In the genomic region with DNA sequence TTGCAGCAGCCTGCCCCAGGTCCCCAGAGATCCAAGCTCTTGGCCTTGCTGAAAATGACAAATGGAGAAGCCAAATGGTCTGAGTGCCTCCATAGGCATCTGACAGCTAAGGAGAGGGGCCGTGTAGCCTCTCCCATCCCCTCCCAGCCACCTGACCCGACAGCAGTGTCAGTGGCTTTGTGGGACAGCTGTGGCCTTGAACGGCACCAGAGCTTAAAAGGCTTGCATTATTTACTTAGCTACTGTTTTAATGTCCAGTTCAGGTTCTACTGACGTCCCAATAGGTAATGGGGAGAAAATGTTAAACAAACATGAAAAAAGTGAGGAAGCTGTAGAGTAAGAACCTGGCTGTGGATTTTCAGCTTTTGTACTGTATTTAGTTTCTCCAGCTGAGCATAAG, we compare ENCODE assay signal across 25 cellular contexts. TPM values are rescaled to one million over a fixed set of nuclear protein-coding genes. Genes with fewer than 3 reads are reported as not detected.
A peak's percentile ranks its signal among the peaks of the same experiment; 100 is the strongest.
DNase-seq lines count a peak whose midpoint lies in the region; ATAC-seq, FAIRE-seq and TF ChIP-seq lines count a peak whose summit lies in the region.
"Had no signal": no experiment of that assay in that cellular context is flagged by ENCODE, and none has a peak within 500 bp of the region (broad histone marks: within the 10 kb centered on the region; RNA-seq: fewer than 3 reads in every experiment).

No MANE protein-coding gene starts in this region.

- no peaks in the 10 kb centered on the region for H3K79me2 ChIP-seq in HepG2 (ENCODE audit: insufficient read depth, low read length)

- ATAC-seq in HepG2 (peak; percentile 86), right lobe of liver (no peak), pancreas (peak in 3 of 4 donors; percentile 71 to 76 (median 75)), HG03196 (IDR thresholded peaks at IDR 0.05; ENCODE audit: unreplicated experiment) (no peak)
- ATAC-seq: Right ventricle myocardium inferior, SK-N-SH treated with all-trans-retinoic acid at 6 μM for 48 hours had no signal

- CTCF ChIA-PET in HepG2 (lab: Yijun Ruan, JAX; ENCODE audit: low intra/inter-chr PET ratio, low total read pairs), result interaction anchor here (1.0 kb wide), 1 partner anchor 21 kb away, joined by 3 read pairs; no protein-coding TSS in a partner anchor

- H3K4me2 ChIP-seq in HepG2 (ENCODE audit: low read depth, low read length), result peak overlapping the region; percentile 37
- H3K4me2 ChIP-seq: PC-9 had no signal

- peaks cover 36% of the 10 kb centered on the region for H3K4me1 ChIP-seq in HepG2 (ENCODE audit: insufficient read depth, low read length)
- no peaks in the 10 kb centered on the region for H3K4me1 ChIP-seq in right lobe of liver
- no peaks in the 10 kb centered on the region for H3K4me1 ChIP-seq in pancreas
- H3K4me1 ChIP-seq: SJCRH30 had no signal

- peak; percentile 80 for DNase-seq in HepG2 (ENCODE audit: low spot score)
- DNase-seq in right lobe of liver, result no peak
- peak; percentile 9 for DNase-seq in left kidney (ENCODE audit: low read depth, low spot score)
- DNase-seq in pancreas, result no peak
- DNase-seq in NCI-H526 treated with DMSO at 0.1 percent for 48 hours (lab: John Stamatoyannopoulos, UW), result no peak
- DNase-seq in KG1 (lab: John Stamatoyannopoulos, UW), result no peak
- DNase-seq: CD4-positive, alpha-beta T cell; COR-L47; DMS53; HCEC 1CT; NCI-H1092; NCI-H1417 treated with DMSO at 0.1 percent for 48 hours; NCI-H1694 treated with DMSO at 0.1 percent for 48 hours; NCI-H2081 treated with DMSO at 0.1 percent for 48 hours; NCI-H2171 treated with DMSO at 0.1 percent for 48 hours; NCI-H345; NCI-H510A treated with DMSO at 0.1 percent for 48 hours; NCI-H748 treated with DMSO at 0.1 percent for 48 hours; NK-92 treated with Interleukin-12 subunit alpha and Interleukin-12 subunit beta, amount 100 ng/mL, for 24 hours; PC-9; SJCRH30 had no signal

- H3K9ac ChIP-seq in HepG2 (ENCODE audit: insufficient read depth, low read depth, low read length), result no peak overlapping the region

- 0% methylated on average over 4 of the region's 4 CpGs for WGBS in HepG2 (ENCODE audit: low lambda C conversion rate)
- WGBS in right lobe of liver (ENCODE audit: insufficient coverage, low coverage, low lambda C conversion rate, missing lambda C conversion rate), result 26% methylated on average over 4 of the region's 4 CpGs
- 15 to 18% methylated on average over 4 of the region's 4 CpGs for WGBS in pancreas, 2 donors

- H3K9me3 ChIP-seq in HepG2 (ENCODE audit: low read length), result no peaks in the 10 kb centered on the region
- H3K9me3 ChIP-seq in right lobe of liver, result no peaks in the 10 kb centered on the region
- H3K9me3 ChIP-seq in pancreas, result no peaks in the 10 kb centered on the region
- H3K9me3 ChIP-seq: SJCRH30 had no signal

- BruUV-seq in HepG2 (replicated peaks; lab: Mats Ljungman, UMichigan), result no TSS peak

- peak; percentile 66 for FAIRE-seq in HepG2 (lab: Jason Lieb, UNC)
- FAIRE-seq in pancreas (lab: Jason Lieb, UNC), result no peak
- FAIRE-seq: H1 had no signal

- no peaks in the 10 kb centered on the region for H3K36me3 ChIP-seq in HepG2 (replicated peaks in 1 of 2; ENCODE audit: control insufficient read depth in 1 of 2, insufficient read depth in 2 of 2, low read length in 2 of 2)
- no peaks in the 10 kb centered on the region for H3K36me3 ChIP-seq in right lobe of liver
- no peaks in the 10 kb centered on the region for H3K36me3 ChIP-seq in pancreas
- H3K36me3 ChIP-seq: SJCRH30 had no signal

- POLR2A ChIA-PET in HepG2 (lab: Yijun Ruan, JAX), result no interaction called here

- H2AFZ ChIP-seq in HepG2 (ENCODE audit: low read length), result no peak overlapping the region
- H2AFZ ChIP-seq: PC-9 had no signal

- H3K27ac ChIP-seq in HepG2 (ENCODE audit: extremely low read length, insufficient read depth, low read length) (no peak overlapping the region), right lobe of liver (no peak overlapping the region), pancreas (no peak overlapping the region)
- H3K27ac ChIP-seq: PC-9, SJCRH30 had no signal

- TF ChIP-seq CTCF in HepG2 (CRISPR knock-in tag; IDR thresholded peaks at IDR 0.05), result no peak
- TF ChIP-seq CTCF in right lobe of liver (IDR thresholded peaks at IDR 0.05), result no peak
- TF ChIP-seq CTCF in pancreas (IDR thresholded peaks at IDR 0.05), result no peak

- no peaks in the 10 kb centered on the region for H4K20me1 ChIP-seq in HepG2 (ENCODE audit: insufficient read depth, low read length)

- TF ChIP-seq RAD21 in HepG2 (CRISPR knock-in tag; IDR thresholded peaks at IDR 0.05), result no peak

- intact Hi-C loops in HepG2 (cut with micrococcal nuclease; ENCODE audit: unreplicated experiment), result loop anchor here (5.0 kb wide), 1 partner anchor 234 kb away; no protein-coding TSS in a partner anchor
- intact Hi-C loops in right lobe of liver (cut with DNase I), result no loop called here
- intact Hi-C loops in pancreas (cut with DNase I), result no loop called here

- TF ChIP-seq POLR2A in HepG2 (IDR thresholded peaks at IDR 0.05; ENCODE audit: insufficient read depth in 1 of 2, low read depth in 2 of 2, low read length in 2 of 2), result no peak
- no peak for TF ChIP-seq POLR2A in right lobe of liver (IDR thresholded peaks at IDR 0.05)

- peaks cover 0 to 7% of the 10 kb centered on the region in 2 experiments; a peak in 2 of 5 replicates for H3K27me3 ChIP-seq in HepG2 (ENCODE audit: control insufficient read depth in 1 of 2, insufficient read depth in 2 of 2, low read length in 2 of 2)
- no peaks in the 10 kb centered on the region for H3K27me3 ChIP-seq in right lobe of liver
- H3K27me3 ChIP-seq in pancreas, result no peaks in the 10 kb centered on the region

- in situ Hi-C loops in HepG2 (cut with HindIII; ENCODE audit: extremely low pct_ligation_motif_present, low pct_unique_long_range_greater_than_20kb), result no loop called here

- peak in 1 of 2 experiments; percentile 51; a peak in 2 of 4 replicates for TF ChIP-seq EP300 in HepG2 (IDR thresholded peaks at IDR 0.05; ENCODE audit: low read depth in 2 of 2, low read length in 2 of 2)
- no peak for TF ChIP-seq EP300 in HepG2 (CRISPR knock-in tag; IDR thresholded peaks at IDR 0.05; ENCODE audit: borderline replicate concordance)

- H3K4me3 ChIP-seq in HepG2 (replicated peaks in 1 of 3; ENCODE audit: insufficient read depth in 1 of 3, low read depth in 2 of 3, low read length in 3 of 3), result peak overlapping the region in 1 of 3 experiments; percentile 11; a peak in 2 of 6 replicates
- no peak overlapping the region for H3K4me3 ChIP-seq in right lobe of liver
- H3K4me3 ChIP-seq in pancreas, result no peak overlapping the region
- H3K4me3 ChIP-seq: PC-9, SJCRH30 had no signal

TF ChIP-seq in HepG2, 621 proteins besides CTCF, POLR2A, EP300 and RAD21 (continues in another document):
- TF ChIP-seq SOX5 (CRISPR knock-in tag; IDR thresholded peaks at IDR 0.05; ENCODE audit: borderline replicate concordance) (peak; percentile 82), ZNF136 (CRISPR knock-in tag; IDR thresholded peaks at IDR 0.05; ENCODE audit: low read depth) (no peak), ZNF180 (CRISPR knock-in tag; IDR thresholded peaks at IDR 0.05; ENCODE audit: borderline replicate concordance, low read depth) (no peak), PHF21A (CRISPR knock-in tag; IDR thresholded peaks at IDR 0.05) (peak; percentile 50), ZNF788 (CRISPR knock-in tag; IDR thresholded peaks at IDR 0.05; ENCODE audit: borderline replicate concordance) (no peak), PHF5A (CRISPR knock-in tag; IDR thresholded peaks at IDR 0.05; ENCODE audit: low read depth, unreplicated experiment) (no peak), ZNF598 (CRISPR knock-in tag; IDR thresholded peaks at IDR 0.05; ENCODE audit: borderline replicate concordance) (no peak), KLF9 (CRISPR knock-in tag; IDR thresholded peaks at IDR 0.05; ENCODE audit: low read depth) (no peak), CAMTA2 (CRISPR knock-in tag; IDR thresholded peaks at IDR 0.05; ENCODE audit: borderline replicate concordance) (no peak)
- TF ChIP-seq, protein P1, sequence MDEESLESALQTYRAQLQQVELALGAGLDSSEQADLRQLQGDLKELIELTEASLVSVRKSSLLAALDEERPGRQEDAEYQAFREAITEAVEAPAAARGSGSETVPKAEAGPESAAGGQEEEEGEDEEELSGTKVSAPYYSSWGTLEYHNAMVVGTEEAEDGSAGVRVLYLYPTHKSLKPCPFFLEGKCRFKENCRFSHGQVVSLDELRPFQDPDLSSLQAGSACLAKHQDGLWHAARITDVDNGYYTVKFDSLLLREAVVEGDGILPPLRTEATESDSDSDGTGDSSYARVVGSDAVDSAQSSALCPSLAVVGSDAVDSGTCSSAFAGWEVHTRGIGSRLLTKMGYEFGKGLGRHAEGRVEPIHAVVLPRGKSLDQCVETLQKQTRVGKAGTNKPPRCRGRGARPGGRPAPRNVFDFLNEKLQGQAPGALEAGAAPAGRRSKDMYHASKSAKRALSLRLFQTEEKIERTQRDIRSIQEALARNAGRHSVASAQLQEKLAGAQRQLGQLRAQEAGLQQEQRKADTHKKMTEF (CRISPR knock-in tag; IDR thresholded peaks at IDR 0.05), result 0 out of 2 replicates have a peak, but pooled peaks have one; percentile 31

RNA-seq across cellular contexts. Expression of a gene that starts 49.9 kb away (rescaled TPM):
- 4.3 and 24.2 TPM in 2 replicates for total RNA-seq in HepG2 (2016; rRNA removed; fragmentation: Illumina TruSeq; extraction: Trizol)
- 2.5 and 3.0 TPM in 2 replicates for total RNA-seq in HepG2 (2016; cell fraction: cytosol; rRNA removed; fragmentation: Illumina TruSeq; extraction: Trizol; ENCODE audit: low read depth)
- 3.4 and 28.3 TPM in 2 replicates for total RNA-seq in HepG2 (2016; cell fraction: insoluble cytoplasmic fraction; rRNA removed; fragmentation: Illumina TruSeq; extraction: Trizol)
- total RNA-seq in HepG2 (2016; cell fraction: membrane; rRNA removed; fragmentation: Illumina TruSeq; extraction: Trizol), result 2.8 and 4.2 TPM in 2 replicates
- total RNA-seq in HepG2 (2016; cell fraction: nucleus; rRNA removed; fragmentation: Illumina TruSeq; extraction: Trizol), result 64.4 and 68.6 TPM in 2 replicates
- 15.9 and 26.2 TPM in 2 replicates for polyA plus RNA-seq in HepG2 (2011; rRNA removed)
- 8.8 and 9.0 TPM in 2 replicates for polyA plus RNA-seq in HepG2 (2011; cell fraction: cytosol; rRNA removed)
- polyA plus RNA-seq in HepG2 (2011; cell fraction: nucleus; rRNA removed), result 83.8 and 92.0 TPM in 2 replicates
- 4.3 and 4.8 TPM in 2 replicates for polyA plus RNA-seq in HepG2 (2012)
- polyA plus RNA-seq in HepG2 (2016; cell fraction: cytosol; fragmentation: Illumina TruSeq; extraction: Trizol; ENCODE audit: low read depth), result 1.2 and 1.8 TPM in 2 replicates
- 5.5 and 10.0 TPM in 2 replicates for polyA plus RNA-seq in HepG2 (2016; cell fraction: insoluble cytoplasmic fraction; fragmentation: Illumina TruSeq; extraction: Trizol; ENCODE audit: low read depth)
- 2.1 and 3.4 TPM in 2 replicates for polyA plus RNA-seq in HepG2 (2016; cell fraction: membrane; fragmentation: Illumina TruSeq; extraction: Trizol; ENCODE audit: low read depth)
- 101 and 123 TPM in 2 replicates for polyA plus RNA-seq in HepG2 (2016; cell fraction: nucleus; fragmentation: Illumina TruSeq; extraction: Trizol; ENCODE audit: insufficient read depth, low read depth)
- polyA minus RNA-seq in HepG2 (2011; rRNA and poly(A)+ RNA removed; ENCODE audit: low replicate concordance), result 58.4 and 70.4 TPM in 2 replicates
- 11.7 and 16.7 TPM in 2 replicates for polyA minus RNA-seq in HepG2 (2011; cell fraction: cytosol; rRNA and poly(A)+ RNA removed)
- 128 and 149 TPM in 2 replicates for polyA minus RNA-seq in HepG2 (2011; cell fraction: nucleus; rRNA and poly(A)+ RNA removed)
- 100 to 1,000 TPM in 1 of 6 experiments, 10 to 100 TPM in 4, 1 to 10 TPM in 1; 9.9 to 151 (median 49.5) TPM for total RNA-seq in right lobe of liver
- 100 to 1,000 TPM in 2 of 6 donors, 10 to 100 TPM in 4; 56.4 to 209 (median 81.4) TPM for total RNA-seq in pancreas
- polyA plus RNA-seq in pancreas, result 100 to 1,000 TPM; 103 to 303 TPM

Comparison
In these comparisons a context has a peak if more than half of its experiments do, and no peak if none do; other contexts are left out.
1. ATAC-seq: peak in HepG2 (single experiment) and pancreas (3 of 4); none in right lobe of liver (0 of 4) and HG03196 (single experiment).
2. DNase-seq: peak in HepG2 (single experiment) and left kidney (single experiment); none in right lobe of liver (0 of 3), pancreas (0 of 6), NCI-H526 treated with DMSO at 0.1 percent for 48 hours (single experiment) and KG1 (single experiment).